ENCODE assay signal across 20 cellular contexts in genomic region chr13:41548870-41549269, GRCh38.
A peak's percentile ranks its signal among the peaks of the same experiment; 100 is the strongest.
DNase-seq lines count a peak whose midpoint lies in the region; ATAC-seq and TF ChIP-seq lines count a peak whose summit lies in the region.
"Had no signal": no experiment of that assay in that cellular context is flagged by ENCODE, and none has a peak within 500 bp of the region (broad histone marks: within the 10 kb centered on the region; RNA-seq: fewer than 3 reads in every experiment).

No MANE protein-coding gene starts in this region.

- no peaks in the 10 kb centered on the region for H3K79me2 ChIP-seq in GM23338 (replicated peaks; ENCODE audit: insufficient read depth)

- no peaks in the 10 kb centered on the region for H3K9me2 ChIP-seq in GM23338 (ENCODE audit: insufficient read depth)

- H3K27me3 Mint-ChIP-seq in GM23338 (ENCODE audit: insufficient read depth, low read depth, poor library complexity) (peaks cover 8% of the 10 kb centered on the region), progenitor cell of endocrine pancreas (no peaks in the 10 kb centered on the region), HFFc6 (ENCODE audit: insufficient read depth) (peaks cover 26% of the 10 kb centered on the region)

- H3K27ac ChIP-seq in GM23338 (ENCODE audit: low read depth) (no peak overlapping the region), colonic mucosa (no peak overlapping the region)
- H3K27ac ChIP-seq: A549 had no signal

- peaks cover 15% of the 10 kb centered on the region for H3K4me1 Mint-ChIP-seq in GM23338
- peaks cover 11% of the 10 kb centered on the region for H3K4me1 Mint-ChIP-seq in progenitor cell of endocrine pancreas (ENCODE audit: low read depth)
- H3K4me1 Mint-ChIP-seq in HFFc6 (ENCODE audit: low read depth) = peaks cover 42% of the 10 kb centered on the region

- H3K27ac Mint-ChIP-seq in GM23338 (no peak overlapping the region), progenitor cell of endocrine pancreas (peak overlapping the region; percentile 8), HFFc6 (no peak overlapping the region)

- ATAC-seq in GM23338 (no peak), HG03280 (IDR thresholded peaks at IDR 0.05; ENCODE audit: unreplicated experiment) (no peak)
- ATAC-seq in activated CD4-positive, CD25-positive, alpha-beta regulatory T cell treated with anti-CD3 and anti-CD28 coated beads, Interleukin-2, amount 50 U/mL, for 24 hours = no peak
- ATAC-seq: A549 had no signal

- TF ChIP-seq CTCF in GM23338 (conservative IDR thresholded peaks at IDR 0.05; ENCODE audit: low read depth in 2 of 2) (no peak), colonic mucosa (IDR thresholded peaks at IDR 0.05) (no peak), progenitor cell of endocrine pancreas (IDR thresholded peaks at IDR 0.05; ENCODE audit: unreplicated experiment) (no peak), HFFc6 (IDR thresholded peaks at IDR 0.05) (no peak)

- H3K36me3 Mint-ChIP-seq in GM23338 (ENCODE audit: low read depth) (peaks cover 3% of the 10 kb centered on the region; the same call in 2 of the 3 replicates), progenitor cell of endocrine pancreas (ENCODE audit: insufficient read depth) (no peaks in the 10 kb centered on the region), HFFc6 (ENCODE audit: low read depth) (peaks cover 4% of the 10 kb centered on the region; the same call in 1 of the 2 replicates)

- 0 out of 2 replicates have a peak overlapping the region, but pooled peaks have one; percentile 23 for H2AFZ ChIP-seq in GM23338

- H3K36me3 ChIP-seq in GM23338 (ENCODE audit: insufficient read depth) (no peaks in the 10 kb centered on the region), colonic mucosa (no peaks in the 10 kb centered on the region)
- H3K36me3 ChIP-seq: BE2C, Peyer's patch had no signal

- H3K4me3 ChIP-seq in GM23338 = no peak overlapping the region
- H3K4me3 ChIP-seq in colonic mucosa = no peak overlapping the region
- H3K4me3 ChIP-seq: A549, Peyer's patch had no signal

- no peak for DNase-seq in GM23338 (ENCODE audit: low spot score)
- peak; percentile 7 for DNase-seq in colonic mucosa
- peak; percentile 25 for DNase-seq in midbrain (lab: John Stamatoyannopoulos, UW)
- no peak for DNase-seq in progenitor cell of endocrine pancreas (ENCODE audit: low spot score, unreplicated experiment)
- DNase-seq in occipital lobe (lab: John Stamatoyannopoulos, UW) = no peak
- DNase-seq in HFFc6 = no peak
- DNase-seq: BE2C, DMS53, GDM1, Kasumi-1, NCI-H1092, NCI-H1436, NCI-H1930, NCI-H345, NCI-H524, NCI-H82, Peyer's patch had no signal

- no peak overlapping the region for H3K9ac ChIP-seq in colonic mucosa (ENCODE audit: low read depth in 2 of 2, low read length in 2 of 2)

- H3K27me3 ChIP-seq in GM23338 (ENCODE audit: insufficient read depth) (no peaks in the 10 kb centered on the region), colonic mucosa (no peaks in the 10 kb centered on the region)
- H3K27me3 ChIP-seq: BE2C, Peyer's patch had no signal

- H4K20me1 ChIP-seq in GM23338 (replicated peaks; ENCODE audit: insufficient read depth) = no peaks in the 10 kb centered on the region

- intact Hi-C loops in colonic mucosa (cut with DNase I) = no loop called here

- no peaks in the 10 kb centered on the region for H3K9me3 ChIP-seq in colonic mucosa
- H3K9me3 ChIP-seq: A549, BE2C, Peyer's patch had no signal

- H3F3A ChIP-seq in GM23338 (replicated peaks; ENCODE audit: low read depth) = no peaks in the 10 kb centered on the region

- H3K9me3 Mint-ChIP-seq in GM23338 (peaks cover 3% of the 10 kb centered on the region), progenitor cell of endocrine pancreas (ENCODE audit: low read depth) (no peaks in the 10 kb centered on the region), HFFc6 (peaks cover 4% of the 10 kb centered on the region; the same call in 1 of the 2 replicates)

- no peak overlapping the region for H3K4me3 Mint-ChIP-seq in GM23338
- H3K4me3 Mint-ChIP-seq in progenitor cell of endocrine pancreas (ENCODE audit: low read depth) = no peak overlapping the region
- no peak overlapping the region for H3K4me3 Mint-ChIP-seq in HFFc6

- no peak overlapping the region for H3K4me2 ChIP-seq in GM23338
- H3K4me2 ChIP-seq: A549 had no signal

- H3K4me1 ChIP-seq in GM23338 (ENCODE audit: insufficient read depth) = no peaks in the 10 kb centered on the region
- H3K4me1 ChIP-seq in colonic mucosa = no peaks in the 10 kb centered on the region
- H3K4me1 ChIP-seq: A549, BE2C, Peyer's patch had no signal

TF ChIP-seq in GM23338, 12 proteins besides CTCF, POLR2A, EP300 and RAD21:
- TF ChIP-seq ZNF331 (CRISPR knock-in tag; IDR thresholded peaks at IDR 0.05; ENCODE audit: low read depth) = no peak
- TF ChIP-seq ETS1 (IDR thresholded peaks at IDR 0.05) = no peak
- TF ChIP-seq EZH2 (IDR thresholded peaks at IDR 0.05; ENCODE audit: low read depth, unreplicated experiment) = no peak
- no peak for TF ChIP-seq EZH2phosphoT487 (IDR thresholded peaks at IDR 0.05; ENCODE audit: unreplicated experiment)
- TF ChIP-seq REST (IDR thresholded peaks at IDR 0.05; ENCODE audit: unreplicated experiment) = no peak
- no peak for TF ChIP-seq CREB1 (CRISPR knock-in tag; IDR thresholded peaks at IDR 0.05; ENCODE audit: low read depth)
- TF ChIP-seq NANOG (IDR thresholded peaks at IDR 0.05; ENCODE audit: borderline replicate concordance) = no peak
- no peak for TF ChIP-seq POLR2AphosphoS5 (IDR thresholded peaks at IDR 0.05; ENCODE audit: low read depth)

Comparison
In these comparisons a context has a peak if more than half of its experiments do, and no peak if none do; other contexts are left out.
1. DNase-seq: peak in colonic mucosa (single experiment) and midbrain (single experiment); none in GM23338 (single experiment), progenitor cell of endocrine pancreas (single experiment), occipital lobe (single experiment) and HFFc6 (single experiment).